10 cellular contexts compared by ENCODE assay signal in the genomic region with DNA sequence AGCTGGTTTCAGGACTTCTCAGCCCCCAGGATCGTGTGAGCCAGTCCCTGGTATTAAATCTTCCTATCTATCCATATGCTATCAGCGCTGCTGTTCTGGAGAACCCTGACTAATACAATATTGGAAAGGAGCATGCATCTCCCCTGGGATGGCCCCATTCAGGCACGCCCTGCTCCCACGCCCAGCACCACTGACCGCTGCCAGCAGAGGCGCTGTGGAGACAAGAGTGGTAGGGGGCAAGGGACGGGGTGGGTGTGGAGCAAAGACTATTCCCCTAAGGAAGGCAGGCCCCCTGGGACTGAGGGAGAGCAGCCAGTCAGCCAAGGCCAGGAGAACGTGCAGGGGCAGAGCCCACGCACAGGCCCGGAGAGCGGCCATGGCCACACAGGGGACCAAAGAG.
DNase-seq lines count a peak whose midpoint lies in the region; ATAC-seq and TF ChIP-seq lines count a peak whose summit lies in the region.
"Had no signal": no experiment of that assay in that cellular context is flagged by ENCODE, and none has a peak within 500 bp of the region (broad histone marks: within the 10 kb centered on the region; RNA-seq: fewer than 3 reads in every experiment).

No MANE protein-coding gene starts in this region.

- H3K9me3 ChIP-seq in tibial artery: no peaks in the 10 kb centered on the region
- H3K9me3 ChIP-seq: left lung had no signal

- ATAC-seq in WTC11 (peak; percentile 91), GM18868 (IDR thresholded peaks at IDR 0.05; ENCODE audit: unreplicated experiment) (no peak)
- no peak for ATAC-seq in activated naive CD4-positive, alpha-beta T cell treated with anti-CD3 and anti-CD28 coated beads, Interleukin-2, amount 50 U/mL, for 72 hours
- ATAC-seq: left lung had no signal

- CTCF ChIA-PET in WTC11 (lab: Charles Lee): interaction anchor here (0.8 to 3.0 kb wide), 15 partner anchors 11 to 104 kb away, joined by 3 to 14 read pairs (median 4); no protein-coding TSS in a partner anchor

- H3K36me3 ChIP-seq in tibial artery: no peaks in the 10 kb centered on the region
- H3K36me3 ChIP-seq: left lung had no signal

- no peaks in the 10 kb centered on the region for H3K36me3 Mint-ChIP-seq in WTC11
- no peaks in the 10 kb centered on the region for H3K36me3 Mint-ChIP-seq in activated naive CD4-positive, alpha-beta T cell treated with anti-CD3 and anti-CD28 coated beads, Interleukin-2, amount 50 U/mL, for 72 hours

- intact Hi-C loops in tibial artery (cut with DNase I; ENCODE audit: low total_unique reads): no loop called here

- TF ChIP-seq CTCF in AG09309 (IDR thresholded peaks at IDR 0.05; ENCODE audit: control insufficient read depth, insufficient read depth, low read depth, low read length, missing control alignments): peak; percentile 24
- peak; percentile 19; the same call in 1 of the 3 replicates for TF ChIP-seq CTCF in GM12872 (IDR thresholded peaks at IDR 0.05; ENCODE audit: insufficient read depth, low read depth, low read length)
- peak; percentile 56; the same call in 1 of the 2 replicates for TF ChIP-seq CTCF in WTC11 (IDR thresholded peaks at IDR 0.05)
- no peak for TF ChIP-seq CTCF in tibial artery (IDR thresholded peaks at IDR 0.05)

- POLR2A ChIA-PET in WTC11 (lab: Charles Lee): interaction anchor here (0.5 kb wide), 1 partner anchor 50 kb away, joined by 3 read pairs; no protein-coding TSS in a partner anchor

- no peak overlapping the region for H3K4me3 ChIP-seq in AG09309 (ENCODE audit: control insufficient read depth, low read depth, low read length)
- no peak overlapping the region for H3K4me3 ChIP-seq in tibial artery
- H3K4me3 ChIP-seq: dorsolateral prefrontal cortex, left lung had no signal

- H3K4me3 Mint-ChIP-seq in WTC11: no peak overlapping the region

- H3K27ac ChIP-seq in tibial artery: no peak overlapping the region
- H3K27ac ChIP-seq: dorsolateral prefrontal cortex, left lung had no signal

- H3K4me1 Mint-ChIP-seq in WTC11: peaks cover 12% of the 10 kb centered on the region

- H3K4me1 ChIP-seq in tibial artery: peaks cover 0 to 11% (median 0%) of the 10 kb centered on the region in 4 donors

- H3K27me3 ChIP-seq in tibial artery: no peaks in the 10 kb centered on the region
- H3K27me3 ChIP-seq: dorsolateral prefrontal cortex, left lung had no signal

- H3K9me3 Mint-ChIP-seq in WTC11: no peaks in the 10 kb centered on the region
- H3K9me3 Mint-ChIP-seq in activated naive CD4-positive, alpha-beta T cell treated with anti-CD3 and anti-CD28 coated beads, Interleukin-2, amount 50 U/mL, for 72 hours: no peaks in the 10 kb centered on the region

- H3K27me3 Mint-ChIP-seq in WTC11 (ENCODE audit: low read depth): no peaks in the 10 kb centered on the region

- DNase-seq in AG09309 (ENCODE audit: low read depth): no peak
- DNase-seq in WTC11 (ENCODE audit: low spot score): peak; percentile 90
- DNase-seq in iPS-NIHi7 (ENCODE audit: extremely low spot score): peak; percentile 83
- DNase-seq in activated naive CD4-positive, alpha-beta T cell treated with anti-CD3 and anti-CD28 coated beads, Interleukin-2, amount 50 U/mL, for 72 hours (ENCODE audit: low spot score in 2 of 2): no peak
- DNase-seq in tibial artery: no peak
- no peak for DNase-seq in SHP77 treated with DMSO at 0.1 percent for 48 hours (lab: John Stamatoyannopoulos, UW)
- DNase-seq: dorsolateral prefrontal cortex, left lung had no signal

- H3K27ac Mint-ChIP-seq in WTC11: peak overlapping the region; percentile 90
- no peak overlapping the region for H3K27ac Mint-ChIP-seq in activated naive CD4-positive, alpha-beta T cell treated with anti-CD3 and anti-CD28 coated beads, Interleukin-2, amount 50 U/mL, for 72 hours

TF ChIP-seq in WTC11, 78 proteins besides CTCF, POLR2A, EP300 and RAD21:
- TF ChIP-seq, protein P1, sequence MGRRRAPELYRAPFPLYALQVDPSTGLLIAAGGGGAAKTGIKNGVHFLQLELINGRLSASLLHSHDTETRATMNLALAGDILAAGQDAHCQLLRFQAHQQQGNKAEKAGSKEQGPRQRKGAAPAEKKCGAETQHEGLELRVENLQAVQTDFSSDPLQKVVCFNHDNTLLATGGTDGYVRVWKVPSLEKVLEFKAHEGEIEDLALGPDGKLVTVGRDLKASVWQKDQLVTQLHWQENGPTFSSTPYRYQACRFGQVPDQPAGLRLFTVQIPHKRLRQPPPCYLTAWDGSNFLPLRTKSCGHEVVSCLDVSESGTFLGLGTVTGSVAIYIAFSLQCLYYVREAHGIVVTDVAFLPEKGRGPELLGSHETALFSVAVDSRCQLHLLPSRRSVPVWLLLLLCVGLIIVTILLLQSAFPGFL (CRISPR knock-in tag; IDR thresholded peaks at IDR 0.05; ENCODE audit: borderline replicate concordance): no peak
- no peak for TF ChIP-seq GABPB1 (CRISPR knock-in tag; IDR thresholded peaks at IDR 0.05)
- TF ChIP-seq, protein P2, sequence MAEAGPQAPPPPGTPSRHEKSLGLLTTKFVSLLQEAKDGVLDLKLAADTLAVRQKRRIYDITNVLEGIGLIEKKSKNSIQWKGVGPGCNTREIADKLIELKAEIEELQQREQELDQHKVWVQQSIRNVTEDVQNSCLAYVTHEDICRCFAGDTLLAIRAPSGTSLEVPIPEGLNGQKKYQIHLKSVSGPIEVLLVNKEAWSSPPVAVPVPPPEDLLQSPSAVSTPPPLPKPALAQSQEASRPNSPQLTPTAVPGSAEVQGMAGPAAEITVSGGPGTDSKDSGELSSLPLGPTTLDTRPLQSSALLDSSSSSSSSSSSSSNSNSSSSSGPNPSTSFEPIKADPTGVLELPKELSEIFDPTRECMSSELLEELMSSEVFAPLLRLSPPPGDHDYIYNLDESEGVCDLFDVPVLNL (CRISPR knock-in tag; IDR thresholded peaks at IDR 0.05; ENCODE audit: borderline replicate concordance, low read depth): no peak
- TF ChIP-seq TEAD4 (CRISPR knock-in tag; IDR thresholded peaks at IDR 0.05): no peak
- TF ChIP-seq, protein P3, sequence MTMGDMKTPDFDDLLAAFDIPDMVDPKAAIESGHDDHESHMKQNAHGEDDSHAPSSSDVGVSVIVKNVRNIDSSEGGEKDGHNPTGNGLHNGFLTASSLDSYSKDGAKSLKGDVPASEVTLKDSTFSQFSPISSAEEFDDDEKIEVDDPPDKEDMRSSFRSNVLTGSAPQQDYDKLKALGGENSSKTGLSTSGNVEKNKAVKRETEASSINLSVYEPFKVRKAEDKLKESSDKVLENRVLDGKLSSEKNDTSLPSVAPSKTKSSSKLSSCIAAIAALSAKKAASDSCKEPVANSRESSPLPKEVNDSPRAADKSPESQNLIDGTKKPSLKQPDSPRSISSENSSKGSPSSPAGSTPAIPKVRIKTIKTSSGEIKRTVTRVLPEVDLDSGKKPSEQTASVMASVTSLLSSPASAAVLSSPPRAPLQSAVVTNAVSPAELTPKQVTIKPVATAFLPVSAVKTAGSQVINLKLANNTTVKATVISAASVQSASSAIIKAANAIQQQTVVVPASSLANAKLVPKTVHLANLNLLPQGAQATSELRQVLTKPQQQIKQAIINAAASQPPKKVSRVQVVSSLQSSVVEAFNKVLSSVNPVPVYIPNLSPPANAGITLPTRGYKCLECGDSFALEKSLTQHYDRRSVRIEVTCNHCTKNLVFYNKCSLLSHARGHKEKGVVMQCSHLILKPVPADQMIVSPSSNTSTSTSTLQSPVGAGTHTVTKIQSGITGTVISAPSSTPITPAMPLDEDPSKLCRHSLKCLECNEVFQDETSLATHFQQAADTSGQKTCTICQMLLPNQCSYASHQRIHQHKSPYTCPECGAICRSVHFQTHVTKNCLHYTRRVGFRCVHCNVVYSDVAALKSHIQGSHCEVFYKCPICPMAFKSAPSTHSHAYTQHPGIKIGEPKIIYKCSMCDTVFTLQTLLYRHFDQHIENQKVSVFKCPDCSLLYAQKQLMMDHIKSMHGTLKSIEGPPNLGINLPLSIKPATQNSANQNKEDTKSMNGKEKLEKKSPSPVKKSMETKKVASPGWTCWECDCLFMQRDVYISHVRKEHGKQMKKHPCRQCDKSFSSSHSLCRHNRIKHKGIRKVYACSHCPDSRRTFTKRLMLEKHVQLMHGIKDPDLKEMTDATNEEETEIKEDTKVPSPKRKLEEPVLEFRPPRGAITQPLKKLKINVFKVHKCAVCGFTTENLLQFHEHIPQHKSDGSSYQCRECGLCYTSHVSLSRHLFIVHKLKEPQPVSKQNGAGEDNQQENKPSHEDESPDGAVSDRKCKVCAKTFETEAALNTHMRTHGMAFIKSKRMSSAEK (CRISPR knock-in tag; IDR thresholded peaks at IDR 0.05; ENCODE audit: borderline replicate concordance): no peak
- no peak for TF ChIP-seq ATF1 (CRISPR knock-in tag; IDR thresholded peaks at IDR 0.05)
- TF ChIP-seq ZNF138 (CRISPR knock-in tag; conservative IDR thresholded peaks at IDR 0.05): no peak
- TF ChIP-seq CBFB (CRISPR knock-in tag; IDR thresholded peaks at IDR 0.05; ENCODE audit: low read depth): no peak
- TF ChIP-seq, protein P4, sequence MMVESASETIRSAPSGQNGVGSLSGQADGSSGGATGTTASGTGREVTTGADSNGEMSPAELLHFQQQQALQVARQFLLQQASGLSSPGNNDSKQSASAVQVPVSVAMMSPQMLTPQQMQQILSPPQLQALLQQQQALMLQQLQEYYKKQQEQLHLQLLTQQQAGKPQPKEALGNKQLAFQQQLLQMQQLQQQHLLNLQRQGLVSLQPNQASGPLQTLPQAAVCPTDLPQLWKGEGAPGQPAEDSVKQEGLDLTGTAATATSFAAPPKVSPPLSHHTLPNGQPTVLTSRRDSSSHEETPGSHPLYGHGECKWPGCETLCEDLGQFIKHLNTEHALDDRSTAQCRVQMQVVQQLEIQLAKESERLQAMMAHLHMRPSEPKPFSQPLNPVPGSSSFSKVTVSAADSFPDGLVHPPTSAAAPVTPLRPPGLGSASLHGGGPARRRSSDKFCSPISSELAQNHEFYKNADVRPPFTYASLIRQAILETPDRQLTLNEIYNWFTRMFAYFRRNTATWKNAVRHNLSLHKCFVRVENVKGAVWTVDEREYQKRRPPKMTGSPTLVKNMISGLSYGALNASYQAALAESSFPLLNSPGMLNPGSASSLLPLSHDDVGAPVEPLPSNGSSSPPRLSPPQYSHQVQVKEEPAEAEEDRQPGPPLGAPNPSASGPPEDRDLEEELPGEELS (CRISPR knock-in tag; IDR thresholded peaks at IDR 0.05): no peak
- TF ChIP-seq ESRRA (CRISPR knock-in tag; IDR thresholded peaks at IDR 0.05; ENCODE audit: borderline replicate concordance): no peak

Comparison
In these comparisons a context has a peak if more than half of its experiments do, and no peak if none do; other contexts are left out.
1. DNase-seq: peak in WTC11 (single experiment) and iPS-NIHi7 (single experiment); none in AG09309 (single experiment), activated naive CD4-positive, alpha-beta T cell treated with anti-CD3 and anti-CD28 coated beads, Interleukin-2, amount 50 U/mL, for 72 hours (0 of 2), tibial artery (0 of 2) and SHP77 treated with DMSO at 0.1 percent for 48 hours (single experiment).
2. CTCF ChIP-seq: peak in AG09309 (single experiment), GM12872 (single experiment) and WTC11 (single experiment); none in tibial artery (0 of 2).